ENCODE assay signal across 18 cellular contexts in the genomic region with DNA sequence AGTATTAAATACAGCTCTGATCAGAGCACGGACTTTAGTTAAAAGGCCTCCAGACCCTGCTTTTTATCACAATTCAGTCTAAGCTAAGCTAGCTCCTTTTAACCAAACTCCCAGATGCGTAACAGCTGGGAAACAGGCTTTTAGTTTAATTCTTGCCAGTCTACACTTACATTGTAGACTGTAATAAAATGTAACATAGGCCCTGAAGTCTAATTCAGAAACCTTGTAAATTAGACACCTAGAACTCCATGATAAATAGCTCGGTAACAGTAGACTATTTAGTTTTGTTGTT. TPM values are rescaled to one million over a fixed set of nuclear protein-coding genes. Genes with fewer than 3 reads are reported as not detected.
A peak's percentile ranks its signal among the peaks of the same experiment; 100 is the strongest.
DNase-seq lines count a peak whose midpoint lies in the region; ATAC-seq and TF ChIP-seq lines count a peak whose summit lies in the region.
"Had no signal": no experiment of that assay in that cellular context is flagged by ENCODE, and none has a peak within 500 bp of the region (broad histone marks: within the 10 kb centered on the region; RNA-seq: fewer than 3 reads in every experiment).

No MANE protein-coding gene starts in this region.

- H3K36me3 Mint-ChIP-seq in activated T-helper 2 cell treated with anti-CD3 and anti-CD28 coated beads, Interferon-gamma antibody, Interleukin-2, Interleukin-4, amounts not matched to agents 10 μg/mL and 5 μg/mL and 100 μg/mL, durations not matched to agents 14 hours and 24 hours and 36 hours (ENCODE audit: low read depth), result no peaks in the 10 kb centered on the region

- no peak for TF ChIP-seq EP300 in sigmoid colon (IDR thresholded peaks at IDR 0.05)

- H3K9ac ChIP-seq in OCI-LY3 (ENCODE audit: low read length) (0 out of 2 replicates have a peak overlapping the region, but pooled peaks have one; percentile 11), MM.1S (ENCODE audit: low read length) (no peak overlapping the region)

- DNase-seq in left ventricle myocardium superior, result no peak
- DNase-seq in cardiac septum (ENCODE audit: low spot score), result no peak
- DNase-seq in hepatocyte (ENCODE audit: low spot score), result no peak
- no peak for DNase-seq in sigmoid colon
- DNase-seq in prostate gland (ENCODE audit: low spot score), result no peak
- DNase-seq in activated T-helper 2 cell treated with anti-CD3 and anti-CD28 coated beads, Interferon-gamma antibody, Interleukin-2, Interleukin-4, amounts not matched to agents 10 μg/mL and 5 μg/mL and 100 μg/mL, durations not matched to agents 14 hours and 24 hours and 36 hours (ENCODE audit: low spot score), result no peak
- DNase-seq in MM.1S, result no peak
- DNase-seq: ACHN; Caco-2; CD4-positive, alpha-beta T cell; DMS53; DND-41; EL; H9 had no signal

- H3K4me3 ChIP-seq in OCI-LY3 (ENCODE audit: low read length) (peak overlapping the region; percentile 15; the same call in 1 of the 2 replicates), hepatocyte (no peak overlapping the region), sigmoid colon (no peak overlapping the region), prostate gland (no peak overlapping the region), MM.1S (ENCODE audit: low read length) (no peak overlapping the region)
- H3K4me3 ChIP-seq: GM12878 had no signal

- H3K27me3 Mint-ChIP-seq in activated T-helper 2 cell treated with anti-CD3 and anti-CD28 coated beads, Interferon-gamma antibody, Interleukin-2, Interleukin-4, amounts not matched to agents 10 μg/mL and 5 μg/mL and 100 μg/mL, durations not matched to agents 14 hours and 24 hours and 36 hours (ENCODE audit: low read depth), result no peaks in the 10 kb centered on the region
- H3K27me3 Mint-ChIP-seq: CD4-positive, alpha-beta T cell; IgD-negative memory B cell had no signal

- H3K27me3 ChIP-seq in OCI-LY3 (ENCODE audit: low read depth, low read length) (no peaks in the 10 kb centered on the region), hepatocyte (no peaks in the 10 kb centered on the region), sigmoid colon (no peaks in the 10 kb centered on the region), prostate gland (replicated peaks; ENCODE audit: insufficient read depth) (no peaks in the 10 kb centered on the region), MM.1S (replicated peaks; ENCODE audit: insufficient read depth, low read length) (no peaks in the 10 kb centered on the region)

- peak; percentile 32 for ATAC-seq in left ventricle myocardium superior

- H3F3A ChIP-seq in MM.1S (ENCODE audit: insufficient read depth, low read length), result no peaks in the 10 kb centered on the region

- TF ChIP-seq POLR2A in sigmoid colon (IDR thresholded peaks at IDR 0.05) (no peak), prostate gland (IDR thresholded peaks at IDR 0.05) (no peak)

- no peaks in the 10 kb centered on the region for H3K9me3 Mint-ChIP-seq in activated T-helper 2 cell treated with anti-CD3 and anti-CD28 coated beads, Interferon-gamma antibody, Interleukin-2, Interleukin-4, amounts not matched to agents 10 μg/mL and 5 μg/mL and 100 μg/mL, durations not matched to agents 14 hours and 24 hours and 36 hours
- H3K9me3 Mint-ChIP-seq: CD4-positive, alpha-beta T cell; H9; IgD-negative memory B cell had no signal

- no peaks in the 10 kb centered on the region for H3K4me1 Mint-ChIP-seq in activated T-helper 2 cell treated with anti-CD3 and anti-CD28 coated beads, Interferon-gamma antibody, Interleukin-2, Interleukin-4, amounts not matched to agents 10 μg/mL and 5 μg/mL and 100 μg/mL, durations not matched to agents 14 hours and 24 hours and 36 hours (ENCODE audit: low read depth)
- H3K4me1 Mint-ChIP-seq: H9 had no signal

- peak overlapping the region; percentile 41 for H3K4me2 ChIP-seq in OCI-LY3 (ENCODE audit: low read length)
- peak overlapping the region; percentile 45 for H3K4me2 ChIP-seq in hepatocyte
- no peak overlapping the region for H3K4me2 ChIP-seq in MM.1S (ENCODE audit: low read depth, low read length)

- no peak overlapping the region for H3K27ac Mint-ChIP-seq in activated T-helper 2 cell treated with anti-CD3 and anti-CD28 coated beads, Interferon-gamma antibody, Interleukin-2, Interleukin-4, amounts not matched to agents 10 μg/mL and 5 μg/mL and 100 μg/mL, durations not matched to agents 14 hours and 24 hours and 36 hours
- H3K27ac Mint-ChIP-seq: CD4-positive, alpha-beta T cell had no signal

- no peak overlapping the region for H3K4me3 Mint-ChIP-seq in activated T-helper 2 cell treated with anti-CD3 and anti-CD28 coated beads, Interferon-gamma antibody, Interleukin-2, Interleukin-4, amounts not matched to agents 10 μg/mL and 5 μg/mL and 100 μg/mL, durations not matched to agents 14 hours and 24 hours and 36 hours (ENCODE audit: low read depth)
- H3K4me3 Mint-ChIP-seq: CD4-positive, alpha-beta T cell; H9; IgD-negative memory B cell had no signal

- H2AFZ ChIP-seq in OCI-LY3 (ENCODE audit: low read depth, low read length) (no peak overlapping the region), hepatocyte (no peak overlapping the region), MM.1S (ENCODE audit: low read length) (no peak overlapping the region)

- H3K4me1 ChIP-seq in OCI-LY3 (ENCODE audit: low read length) (peaks cover 76% of the 10 kb centered on the region), hepatocyte (ENCODE audit: insufficient read depth) (peaks cover 4% of the 10 kb centered on the region), sigmoid colon (peaks cover 0 to 72% (median 26%) of the 10 kb centered on the region in 4 donors), prostate gland (replicated peaks) (no peaks in the 10 kb centered on the region), MM.1S (ENCODE audit: low read length) (no peaks in the 10 kb centered on the region)

- WGBS in hepatocyte (ENCODE audit: low lambda C conversion rate, missing lambda C conversion rate), result 55% methylated on average over 3 of the region's 3 CpGs
- WGBS in sigmoid colon, 2 donors, result 88 to 89% methylated on average over 3 of the region's 3 CpGs
- 93% methylated on average over 3 of the region's 3 CpGs for WGBS in prostate gland

- no peak for TF ChIP-seq CTCF in OCI-LY3 (IDR thresholded peaks at IDR 0.05; ENCODE audit: low read depth, low read length)
- no peak for TF ChIP-seq CTCF in hepatocyte (IDR thresholded peaks at IDR 0.05; ENCODE audit: poor library complexity)
- TF ChIP-seq CTCF in sigmoid colon (IDR thresholded peaks at IDR 0.05), result no peak
- TF ChIP-seq CTCF in prostate gland (IDR thresholded peaks at IDR 0.05), result no peak
- no peak for TF ChIP-seq CTCF in MM.1S (IDR thresholded peaks at IDR 0.05; ENCODE audit: low read length)

- H3K9me2 ChIP-seq in hepatocyte (replicated peaks; ENCODE audit: insufficient read depth), result no peaks in the 10 kb centered on the region
- H3K9me2 ChIP-seq in MM.1S (replicated peaks; ENCODE audit: insufficient read depth, low read length), result no peaks in the 10 kb centered on the region

- H3K27ac ChIP-seq in OCI-LY3 (ENCODE audit: low read length), result no peak overlapping the region
- peak overlapping the region; percentile 16 for H3K27ac ChIP-seq in hepatocyte
- peak overlapping the region in 3 of 4 donors; percentile 6 to 28 (median 19) for H3K27ac ChIP-seq in sigmoid colon
- H3K27ac ChIP-seq in prostate gland, result no peak overlapping the region
- H3K27ac ChIP-seq in MM.1S (ENCODE audit: low read length), result no peak overlapping the region
- H3K27ac ChIP-seq: C4-2B had no signal

- H4K20me1 ChIP-seq in OCI-LY3 (ENCODE audit: insufficient read depth, low read length), result no peaks in the 10 kb centered on the region
- H4K20me1 ChIP-seq in hepatocyte (ENCODE audit: insufficient read depth, poor library complexity, severe bottlenecking), result no peaks in the 10 kb centered on the region
- no peaks in the 10 kb centered on the region for H4K20me1 ChIP-seq in MM.1S (ENCODE audit: insufficient read depth, low read length)

- H3K79me2 ChIP-seq in OCI-LY3 (ENCODE audit: low read length) (peaks cover 6% of the 10 kb centered on the region; the same call in 1 of the 2 replicates), hepatocyte (peaks cover 49% of the 10 kb centered on the region), MM.1S (ENCODE audit: low read length) (peaks cover 18% of the 10 kb centered on the region)

- intact Hi-C loops in left ventricle myocardium superior (cut with micrococcal nuclease), result no loop called here
- intact Hi-C loops in cardiac septum (cut with DNase I), result no loop called here
- intact Hi-C loops in sigmoid colon (cut with DNase I), result no loop called here
- intact Hi-C loops in prostate gland (cut with DNase I), result no loop called here
- intact Hi-C loops in activated T-helper 2 cell treated with anti-CD3 and anti-CD28 coated beads, Interferon-gamma antibody, Interleukin-2, Interleukin-4, amounts not matched to agents 10 μg/mL and 5 μg/mL and 100 μg/mL, durations not matched to agents 14 hours and 24 hours and 36 hours (cut with micrococcal nuclease), result no loop called here

- H3K36me3 ChIP-seq in OCI-LY3 (replicated peaks; ENCODE audit: low read depth, low read length) (no peaks in the 10 kb centered on the region), hepatocyte (replicated peaks; ENCODE audit: insufficient read depth, low read depth) (no peaks in the 10 kb centered on the region), sigmoid colon (peaks cover 0 to 4% (median 0%) of the 10 kb centered on the region in 4 donors), prostate gland (no peaks in the 10 kb centered on the region), MM.1S (replicated peaks; ENCODE audit: insufficient read depth, low read length) (no peaks in the 10 kb centered on the region)

- no peaks in the 10 kb centered on the region for H3K9me3 ChIP-seq in OCI-LY3 (ENCODE audit: insufficient read depth, low read length)
- H3K9me3 ChIP-seq in hepatocyte (ENCODE audit: low read depth), result no peaks in the 10 kb centered on the region
- no peaks in the 10 kb centered on the region for H3K9me3 ChIP-seq in sigmoid colon
- no peaks in the 10 kb centered on the region for H3K9me3 ChIP-seq in prostate gland
- no peaks in the 10 kb centered on the region for H3K9me3 ChIP-seq in MM.1S (replicated peaks; ENCODE audit: insufficient read depth, low read length)
- H3K9me3 ChIP-seq: Caco-2 had no signal

RNA-seq across cellular contexts. Expression of a gene that starts 20.1 kb away (rescaled TPM):
- total RNA-seq in left ventricle myocardium superior, result 27.0 TPM
- total RNA-seq in cardiac septum, result 38.6 TPM
- 35.7 and 43.4 TPM in 2 replicates for total RNA-seq in hepatocyte
- 21.2 and 21.3 TPM in 2 replicates for polyA plus RNA-seq in hepatocyte
- 10 to 100 TPM; 42.8 to 68.8 (median 55.8) TPM for total RNA-seq in sigmoid colon
- polyA plus RNA-seq in sigmoid colon, result 10 to 100 TPM; 14.5 to 36.5 (median 34.2) TPM
- 10 to 100 TPM; 35.0 to 38.1 TPM for total RNA-seq in prostate gland
- 15.5 and 17.2 TPM in 2 replicates for total RNA-seq in activated T-helper 2 cell treated with anti-CD3 and anti-CD28 coated beads, Interferon-gamma antibody, Interleukin-2, Interleukin-4, amounts not matched to agents 10 μg/mL and 5 μg/mL and 100 μg/mL, durations not matched to agents 14 hours and 24 hours and 36 hours

RNA-seq across cellular contexts. Expression of a gene that starts 20.3 kb away (rescaled TPM):
- total RNA-seq in left ventricle myocardium superior, result 12.3 TPM
- total RNA-seq in cardiac septum, result 11.1 TPM
- total RNA-seq in hepatocyte, result 19.0 and 25.8 TPM in 2 replicates
- 6.6 and 7.7 TPM in 2 replicates for polyA plus RNA-seq in hepatocyte
- total RNA-seq in sigmoid colon, result 10 to 100 TPM; 24.6 to 47.4 (median 30.1) TPM
- polyA plus RNA-seq in sigmoid colon, result 1 to 10 TPM; 3.9 to 6.5 (median 4.2) TPM
- total RNA-seq in prostate gland, result 10 to 100 TPM; 13.7 to 14.3 TPM
- 17.4 and 19.6 TPM in 2 replicates for total RNA-seq in activated T-helper 2 cell treated with anti-CD3 and anti-CD28 coated beads, Interferon-gamma antibody, Interleukin-2, Interleukin-4, amounts not matched to agents 10 μg/mL and 5 μg/mL and 100 μg/mL, durations not matched to agents 14 hours and 24 hours and 36 hours

Comparison
In these comparisons a context has a peak if more than half of its experiments do, and no peak if none do; other contexts are left out.
1. H3K27ac ChIP-seq: peak in hepatocyte (single experiment) and sigmoid colon (3 of 4); none in OCI-LY3 (single experiment), prostate gland (0 of 2) and MM.1S (single experiment).